Comparison of ENCODE assay signal across 13 cellular contexts in the genomic region with DNA sequence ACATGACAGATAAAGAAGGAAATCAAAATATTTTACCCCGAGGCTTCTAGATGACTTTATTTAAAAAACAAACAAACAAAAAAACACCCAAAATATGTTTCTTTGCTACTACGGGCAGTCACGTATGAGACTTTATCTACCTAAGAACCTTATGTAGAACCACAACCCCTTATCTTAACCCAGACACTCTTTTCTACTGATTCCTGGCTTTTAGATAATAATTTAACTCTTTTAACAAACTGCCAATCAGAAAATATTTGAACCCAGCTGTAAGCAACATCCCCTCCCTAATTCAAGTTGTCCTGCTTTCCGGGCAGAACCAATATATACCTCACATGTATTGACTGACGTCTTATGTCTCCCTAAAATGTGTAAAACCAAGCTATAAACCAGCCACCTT. TPM values are rescaled to one million over a fixed set of nuclear protein-coding genes. Genes with fewer than 3 reads are reported as not detected.
DNase-seq lines count a peak whose midpoint lies in the region; ATAC-seq and TF ChIP-seq lines count a peak whose summit lies in the region.
"Had no signal": no experiment of that assay in that cellular context is flagged by ENCODE, and none has a peak within 500 bp of the region (broad histone marks: within the 10 kb centered on the region; RNA-seq: fewer than 3 reads in every experiment).

No MANE protein-coding gene starts in this region.

- TF ChIP-seq CTCF in WTC11 (IDR thresholded peaks at IDR 0.05): no peak
- no peak for TF ChIP-seq CTCF in mammary epithelial cell (conservative IDR thresholded peaks at IDR 0.05 in 1 of 2, IDR thresholded peaks at IDR 0.05 in 1 of 2; ENCODE audit: extremely low read depth in 1 of 2, insufficient read depth in 1 of 2, low read depth in 1 of 2, low read length in 2 of 2)

- no peak for ATAC-seq in WTC11

- no TSS peak for BruUV-seq in mammary epithelial cell (replicated peaks; lab: Mats Ljungman, UMichigan)

- peaks cover 0 to 78% (median 35%) of the 10 kb centered on the region in 11 experiments; a peak in 14 of 22 replicates for H3K36me3 ChIP-seq in BLaER1 treated with 17β-estradiol and CSF1 and Interleukin-3, amounts not matched to agents 10 nM and 100 nM
- peaks cover 56% of the 10 kb centered on the region for H3K36me3 ChIP-seq in iPS-20b (ENCODE audit: insufficient read depth, low read depth, low read length)
- peaks cover 17% of the 10 kb centered on the region for H3K36me3 ChIP-seq in mammary epithelial cell (ENCODE audit: insufficient read depth, low read length)

- H3K9ac ChIP-seq in BLaER1 treated with 17β-estradiol and CSF1 and Interleukin-3, amounts not matched to agents 10 nM and 100 nM: no peak overlapping the region
- H3K9ac ChIP-seq in iPS-20b (ENCODE audit: low read depth, low read length) (peak overlapping the region; percentile 21; the same call in 1 of the 2 replicates), mammary epithelial cell (ENCODE audit: insufficient read depth, low read length) (no peak overlapping the region)

- in situ Hi-C loops in mammary epithelial cell (cut with MboI; ENCODE audit: low sequenced_read_pairs in 2 of 2): no loop called here

- H3K4me1 Mint-ChIP-seq in WTC11: peaks cover 36% of the 10 kb centered on the region

- intact Hi-C loops in mammary epithelial cell (cut with micrococcal nuclease): no loop called here

- no peaks in the 10 kb centered on the region for H3K9me3 ChIP-seq in BLaER1 treated with 17β-estradiol and CSF1 and Interleukin-3, amounts not matched to agents 10 nM and 100 nM (replicated peaks in 1 of 11)
- H3K9me3 ChIP-seq in iPS-20b (ENCODE audit: insufficient read depth, low read depth, low read length) (no peaks in the 10 kb centered on the region), mammary epithelial cell (replicated peaks; ENCODE audit: insufficient read depth, low read length) (no peaks in the 10 kb centered on the region)
- H3K9me3 ChIP-seq: Caco-2, HAP-1 had no signal

- H3K27ac ChIP-seq in BLaER1 treated with 17β-estradiol and CSF1 and Interleukin-3, amounts not matched to agents 10 nM and 100 nM: 0 out of 22 replicates have a peak overlapping the region, but pooled peaks of 1 of the 11 experiments have one; percentile 21
- H3K27ac ChIP-seq in iPS-20b (ENCODE audit: low read length) (peak overlapping the region; percentile 53), mammary epithelial cell (ENCODE audit: insufficient read depth, low read depth, low read length) (no peak overlapping the region)

- H3K4me3 Mint-ChIP-seq in WTC11: no peak overlapping the region
- H3K4me3 Mint-ChIP-seq: CD4-positive, CD25-positive, alpha-beta regulatory T cell had no signal

- no peaks in the 10 kb centered on the region for H3K27me3 Mint-ChIP-seq in WTC11 (ENCODE audit: low read depth)
- H3K27me3 Mint-ChIP-seq: CD4-positive, CD25-positive, alpha-beta regulatory T cell had no signal

- POLR2A ChIA-PET in WTC11 (lab: Charles Lee): no interaction called here

- DNase-seq in WTC11 (ENCODE audit: low spot score): no peak
- DNase-seq in H4 (ENCODE audit: low spot score): no peak
- no peak for DNase-seq in activated CD4-positive, alpha-beta T cell treated with anti-CD3 and anti-CD28 coated beads for 48 hours
- no peak for DNase-seq in EL
- DNase-seq in mammary epithelial cell: no peak
- DNase-seq: 8988T; C1 segment of cervical spinal cord; Caco-2; CD4-positive, CD25-positive, alpha-beta regulatory T cell; GDM1 had no signal

- 93% methylated on average over 5 of the region's 5 CpGs for WGBS in mammary epithelial cell (ENCODE audit: low coverage, missing lambda C conversion rate)

- peaks cover 0 to 12% (median 0%) of the 10 kb centered on the region in 11 experiments; a peak in 3 of 22 replicates for H4K20me1 ChIP-seq in BLaER1 treated with 17β-estradiol and CSF1 and Interleukin-3, amounts not matched to agents 10 nM and 100 nM
- H4K20me1 ChIP-seq in mammary epithelial cell (ENCODE audit: insufficient read depth, low read length): no peaks in the 10 kb centered on the region

- H3K36me3 Mint-ChIP-seq in WTC11: peaks cover 24% of the 10 kb centered on the region
- H3K36me3 Mint-ChIP-seq: CD4-positive, CD25-positive, alpha-beta regulatory T cell had no signal

- H3K4me1 ChIP-seq in BLaER1 treated with 17β-estradiol and CSF1 and Interleukin-3, amounts not matched to agents 10 nM and 100 nM: peaks cover 16 to 31% (median 24%) of the 10 kb centered on the region in 10 experiments
- peaks cover 25% of the 10 kb centered on the region for H3K4me1 ChIP-seq in iPS-20b (ENCODE audit: insufficient read depth, low read length)
- peaks cover 16% of the 10 kb centered on the region for H3K4me1 ChIP-seq in mammary epithelial cell (ENCODE audit: insufficient read depth, low read length)

- CTCF ChIA-PET in WTC11 (lab: Charles Lee): interaction anchor here (0.5 to 0.6 kb wide), 2 partner anchors 12 to 133 kb away, joined by 3 to 4 read pairs; no protein-coding TSS in a partner anchor
- CTCF ChIA-PET in mammary epithelial cell (lab: Charles Lee; ENCODE audit: low non-redundant PET): no interaction called here

- no peak overlapping the region for H3K4me3 ChIP-seq in BLaER1 treated with 17β-estradiol and CSF1 and Interleukin-3, amounts not matched to agents 10 nM and 100 nM
- H3K4me3 ChIP-seq in iPS-20b (ENCODE audit: low read length) (no peak overlapping the region), mammary epithelial cell (replicated peaks in 1 of 3; ENCODE audit: insufficient read depth in 1 of 3, low read depth in 2 of 3, low read length in 3 of 3) (no peak overlapping the region)
- H3K4me3 ChIP-seq: HAP-1 had no signal

- H3K27me3 ChIP-seq in BLaER1 treated with 17β-estradiol and CSF1 and Interleukin-3, amounts not matched to agents 10 nM and 100 nM: no peaks in the 10 kb centered on the region
- H3K27me3 ChIP-seq in iPS-20b (ENCODE audit: insufficient read depth, low read length): no peaks in the 10 kb centered on the region
- H3K27me3 ChIP-seq in mammary epithelial cell (ENCODE audit: insufficient read depth, low read length): no peaks in the 10 kb centered on the region

- peak overlapping the region; percentile 44; the same call in 1 of the 2 replicates for H3K27ac Mint-ChIP-seq in WTC11

- no peak overlapping the region for H2AFZ ChIP-seq in mammary epithelial cell (ENCODE audit: low read depth, low read length)

- H3K9me3 Mint-ChIP-seq in WTC11: no peaks in the 10 kb centered on the region
- H3K9me3 Mint-ChIP-seq: CD4-positive, CD25-positive, alpha-beta regulatory T cell had no signal

- dilution Hi-C loops in mammary epithelial cell (cut with HindIII; ENCODE audit: low sequenced_read_pairs): no loop called here

- peak overlapping the region in 8 of 11 experiments; percentile 29 to 68 (median 58); a peak in 12 of 22 replicates for H3K4me2 ChIP-seq in BLaER1 treated with 17β-estradiol and CSF1 and Interleukin-3, amounts not matched to agents 10 nM and 100 nM
- no peak overlapping the region for H3K4me2 ChIP-seq in mammary epithelial cell (ENCODE audit: insufficient read depth, low read depth, low read length)

- H3K79me2 ChIP-seq in mammary epithelial cell (ENCODE audit: insufficient read depth, low read length): peaks cover 75% of the 10 kb centered on the region

TF ChIP-seq in WTC11, 78 proteins besides CTCF, POLR2A, EP300 and RAD21 (continues in another document):
- TF ChIP-seq EMX1 (CRISPR knock-in tag; IDR thresholded peaks at IDR 0.05) (no peak), HMGA2 (CRISPR knock-in tag; IDR thresholded peaks at IDR 0.05) (no peak), TEAD4 (CRISPR knock-in tag; IDR thresholded peaks at IDR 0.05) (no peak)
- TF ChIP-seq, protein P1, sequence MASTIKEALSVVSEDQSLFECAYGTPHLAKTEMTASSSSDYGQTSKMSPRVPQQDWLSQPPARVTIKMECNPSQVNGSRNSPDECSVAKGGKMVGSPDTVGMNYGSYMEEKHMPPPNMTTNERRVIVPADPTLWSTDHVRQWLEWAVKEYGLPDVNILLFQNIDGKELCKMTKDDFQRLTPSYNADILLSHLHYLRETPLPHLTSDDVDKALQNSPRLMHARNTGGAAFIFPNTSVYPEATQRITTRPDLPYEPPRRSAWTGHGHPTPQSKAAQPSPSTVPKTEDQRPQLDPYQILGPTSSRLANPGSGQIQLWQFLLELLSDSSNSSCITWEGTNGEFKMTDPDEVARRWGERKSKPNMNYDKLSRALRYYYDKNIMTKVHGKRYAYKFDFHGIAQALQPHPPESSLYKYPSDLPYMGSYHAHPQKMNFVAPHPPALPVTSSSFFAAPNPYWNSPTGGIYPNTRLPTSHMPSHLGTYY (CRISPR knock-in tag; IDR thresholded peaks at IDR 0.05): no peak
- TF ChIP-seq, protein P2, sequence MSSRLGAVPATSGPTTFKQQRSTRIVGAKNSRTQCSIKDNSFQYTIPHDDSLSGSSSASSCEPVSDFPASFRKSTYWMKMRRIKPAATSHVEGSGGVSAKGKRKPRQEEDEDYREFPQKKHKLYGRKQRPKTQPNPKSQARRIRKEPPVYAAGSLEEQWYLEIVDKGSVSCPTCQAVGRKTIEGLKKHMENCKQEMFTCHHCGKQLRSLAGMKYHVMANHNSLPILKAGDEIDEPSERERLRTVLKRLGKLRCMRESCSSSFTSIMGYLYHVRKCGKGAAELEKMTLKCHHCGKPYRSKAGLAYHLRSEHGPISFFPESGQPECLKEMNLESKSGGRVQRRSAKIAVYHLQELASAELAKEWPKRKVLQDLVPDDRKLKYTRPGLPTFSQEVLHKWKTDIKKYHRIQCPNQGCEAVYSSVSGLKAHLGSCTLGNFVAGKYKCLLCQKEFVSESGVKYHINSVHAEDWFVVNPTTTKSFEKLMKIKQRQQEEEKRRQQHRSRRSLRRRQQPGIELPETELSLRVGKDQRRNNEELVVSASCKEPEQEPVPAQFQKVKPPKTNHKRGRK (CRISPR knock-in tag; IDR thresholded peaks at IDR 0.05; ENCODE audit: borderline replicate concordance): no peak
- TF ChIP-seq, protein P3, sequence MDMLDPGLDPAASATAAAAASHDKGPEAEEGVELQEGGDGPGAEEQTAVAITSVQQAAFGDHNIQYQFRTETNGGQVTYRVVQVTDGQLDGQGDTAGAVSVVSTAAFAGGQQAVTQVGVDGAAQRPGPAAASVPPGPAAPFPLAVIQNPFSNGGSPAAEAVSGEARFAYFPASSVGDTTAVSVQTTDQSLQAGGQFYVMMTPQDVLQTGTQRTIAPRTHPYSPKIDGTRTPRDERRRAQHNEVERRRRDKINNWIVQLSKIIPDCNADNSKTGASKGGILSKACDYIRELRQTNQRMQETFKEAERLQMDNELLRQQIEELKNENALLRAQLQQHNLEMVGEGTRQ (CRISPR knock-in tag; IDR thresholded peaks at IDR 0.05): no peak
- TF ChIP-seq, protein P4, sequence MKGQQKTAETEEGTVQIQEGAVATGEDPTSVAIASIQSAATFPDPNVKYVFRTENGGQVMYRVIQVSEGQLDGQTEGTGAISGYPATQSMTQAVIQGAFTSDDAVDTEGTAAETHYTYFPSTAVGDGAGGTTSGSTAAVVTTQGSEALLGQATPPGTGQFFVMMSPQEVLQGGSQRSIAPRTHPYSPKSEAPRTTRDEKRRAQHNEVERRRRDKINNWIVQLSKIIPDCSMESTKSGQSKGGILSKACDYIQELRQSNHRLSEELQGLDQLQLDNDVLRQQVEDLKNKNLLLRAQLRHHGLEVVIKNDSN (CRISPR knock-in tag; IDR thresholded peaks at IDR 0.05): no peak

RNA-seq across cellular contexts. Expression of a gene that starts 15.4 kb away (rescaled TPM):
- total RNA-seq in WTC11 (2021): 83.8 to 87.4 TPM (median 84.2 TPM) in 3 replicates
- total RNA-seq in H4 (2014; rRNA removed; shearing (Covaris generic)): 6.1 and 9.3 TPM in 2 replicates
- 10 to 100 TPM; 18.7 to 49.0 TPM for total RNA-seq in mammary epithelial cell
- 61.6 TPM for polyA plus RNA-seq in mammary epithelial cell
- polyA minus RNA-seq in mammary epithelial cell: 34.7 TPM
